ENCODE assay signal across 8 cellular contexts in the genomic region with DNA sequence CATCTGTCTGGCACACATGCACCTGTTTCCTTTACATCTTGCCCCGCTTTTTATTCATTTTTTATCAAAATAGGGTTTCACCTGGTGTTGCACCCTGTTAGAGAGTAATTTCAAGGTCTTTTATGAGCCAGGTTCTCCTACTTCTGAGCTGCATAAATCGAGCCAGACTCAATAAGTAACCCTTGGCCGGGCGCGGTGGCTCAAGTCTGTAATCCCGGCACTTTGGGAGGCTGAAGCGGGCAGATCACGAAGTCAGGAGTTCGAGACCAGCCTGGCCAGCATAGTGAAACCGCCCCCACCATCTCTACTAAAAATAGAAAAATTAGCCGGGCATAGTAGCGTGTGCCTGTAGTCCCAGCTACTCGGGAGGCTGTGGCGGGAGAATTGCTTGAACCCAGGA. TPM values are rescaled to one million over a fixed set of nuclear protein-coding genes. Genes with fewer than 3 reads are reported as not detected.
DNase-seq lines count a peak whose midpoint lies in the region; ATAC-seq and TF ChIP-seq lines count a peak whose summit lies in the region.

No MANE protein-coding gene starts in this region.

- H3K36me3 ChIP-seq in Karpas-422 (ENCODE audit: insufficient read depth, low read length) = peaks cover 3% of the 10 kb centered on the region; the same call in 1 of the 2 replicates

- CTCF ChIA-PET in AG04450 (lab: Charles Lee) = no interaction called here

- H3K27ac ChIP-seq in AG04450 (ENCODE audit: low read depth, low read length) (no peak overlapping the region), Karpas-422 (ENCODE audit: low read length) (peak overlapping the region; percentile 69), coronary artery (peak overlapping the region; percentile 97 to 99)

- peaks cover 0 to 18% (median 14%) of the 10 kb centered on the region in 3 donors for H3K4me1 Mint-ChIP-seq in naive B cell

- no peaks in the 10 kb centered on the region for H3K9me2 ChIP-seq in Karpas-422 (replicated peaks; ENCODE audit: insufficient read depth, low read length)

- peaks cover 37% of the 10 kb centered on the region for H3K79me2 ChIP-seq in Karpas-422 (ENCODE audit: low read length)

- H3K4me2 ChIP-seq in Karpas-422 (ENCODE audit: low read depth, low read length, poor library complexity, severe bottlenecking) = peak overlapping the region; percentile 78

- POLR2A ChIA-PET in AG04450 (lab: Yijun Ruan, JAX) = no interaction called here

- no peak for TF ChIP-seq CTCF in AG04450 (IDR thresholded peaks at IDR 0.05; ENCODE audit: low read depth, low read length)
- TF ChIP-seq CTCF in coronary artery (IDR thresholded peaks at IDR 0.05) = no peak

- DNase-seq in AG04450 (ENCODE audit: low read depth, low spot score) = no peak
- DNase-seq in Karpas-422 = peak; percentile 60
- no peak for DNase-seq in coronary artery (ENCODE audit: low spot score)
- DNase-seq in naive B cell = no peak
- no peak for DNase-seq in T1000 (lab: John Stamatoyannopoulos, UW)

- no peaks in the 10 kb centered on the region for H4K20me1 ChIP-seq in Karpas-422 (ENCODE audit: insufficient read depth, low read depth, low read length)

- ATAC-seq in naive B cell (ENCODE audit: low read depth in 2 of 2) (no peak), HG03439 (IDR thresholded peaks at IDR 0.05; ENCODE audit: unreplicated experiment) (no peak), HG02588 (IDR thresholded peaks at IDR 0.05; ENCODE audit: unreplicated experiment) (no peak), GM21423 (IDR thresholded peaks at IDR 0.05; ENCODE audit: unreplicated experiment) (no peak)

- H3K36me3 Mint-ChIP-seq in naive B cell = no peaks in the 10 kb centered on the region

- H3K4me1 ChIP-seq in Karpas-422 (ENCODE audit: low read length) = peaks cover 18% of the 10 kb centered on the region

- peak overlapping the region; percentile 57 for H2AFZ ChIP-seq in Karpas-422 (ENCODE audit: low read length)

- H3K27ac Mint-ChIP-seq in naive B cell = peak overlapping the region in 5 of 6 donors; percentile 97 to 100 (median 99)

- H3K9me3 ChIP-seq in AG04450 (ENCODE audit: control insufficient read depth, insufficient read depth, low read length) = no peaks in the 10 kb centered on the region; the same call in 1 of the 2 replicates
- no peaks in the 10 kb centered on the region for H3K9me3 ChIP-seq in Karpas-422 (ENCODE audit: low read length)

- H3K9ac ChIP-seq in Karpas-422 (ENCODE audit: low read length) = peak overlapping the region; percentile 69

- peak overlapping the region; percentile 84 to 99 (median 94) for H3K4me3 Mint-ChIP-seq in naive B cell

- H3K9me3 Mint-ChIP-seq in naive B cell = peaks cover 0 to 4% (median 0%) of the 10 kb centered on the region in 7 donors

- H3K27me3 ChIP-seq in AG04450 (ENCODE audit: control insufficient read depth, insufficient read depth, low read length) (no peaks in the 10 kb centered on the region), Karpas-422 (ENCODE audit: low read length) (no peaks in the 10 kb centered on the region)

- H3K4me3 ChIP-seq in AG04450 (ENCODE audit: low read depth, low read length) (peak overlapping the region; percentile 69), Karpas-422 (ENCODE audit: low read length) (peak overlapping the region; percentile 91), coronary artery (peak overlapping the region; percentile 94)

- H3K27me3 Mint-ChIP-seq in naive B cell = no peaks in the 10 kb centered on the region

RNA-seq across cellular contexts. Expression of a gene that starts 1.0 kb away (rescaled TPM):
- polyA plus RNA-seq in AG04450 (2011; rRNA removed) (4.8 and 5.5 TPM in 2 replicates), naive B cell (ENCODE audit: low read depth in 6 of 6) (10 to 100 TPM in 4 of 6 donors, 1 to 10 TPM in 2; 8.3 to 17.4 (median 12.4) TPM)
- polyA minus RNA-seq in AG04450 (2011; rRNA and poly(A)+ RNA removed) = 10.0 and 14.6 TPM in 2 replicates
- total RNA-seq in Karpas-422 (2014; rRNA removed; shearing (Covaris generic); ENCODE audit: low replicate concordance) = 23.2 and 62.5 TPM in 2 replicates
